14 cellular contexts compared by ENCODE assay signal in the genomic region with DNA sequence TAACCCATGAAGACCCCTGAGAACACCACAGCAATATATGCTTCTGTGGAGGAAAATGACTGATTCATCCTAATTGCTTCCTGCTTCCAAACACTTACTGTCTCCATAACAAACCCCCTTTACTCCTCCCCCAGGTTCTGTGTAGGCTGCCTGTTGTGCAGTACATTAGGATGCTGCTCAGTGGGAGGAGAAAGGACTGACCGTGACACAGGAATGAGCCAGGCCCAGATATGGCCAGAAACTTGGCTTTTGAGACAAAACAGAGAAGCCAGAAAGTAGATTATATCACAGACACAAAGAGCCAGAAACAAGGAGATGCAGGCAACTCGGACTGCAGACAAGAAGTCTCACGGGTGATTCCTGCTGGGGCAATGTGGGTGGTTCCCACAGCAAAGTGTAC.
A peak's percentile ranks its signal among the peaks of the same experiment; 100 is the strongest.
DNase-seq lines count a peak whose midpoint lies in the region; ATAC-seq, FAIRE-seq and TF ChIP-seq lines count a peak whose summit lies in the region.
"Had no signal": no experiment of that assay in that cellular context is flagged by ENCODE, and none has a peak within 500 bp of the region (broad histone marks: within the 10 kb centered on the region; RNA-seq: fewer than 3 reads in every experiment).

No MANE protein-coding gene starts in this region.

- TF ChIP-seq RAD21 in IMR-90 (IDR thresholded peaks at IDR 0.05; ENCODE audit: low read length) (no peak), GM12878 (IDR thresholded peaks at IDR 0.05; ENCODE audit: insufficient read depth, low read depth, low read length) (no peak)

- WGBS in IMR-90 (ENCODE audit: extremely low coverage in 2 of 2, insufficient read length in 1 of 2), 2 experiments, result 80% methylated on average over 1 of the region's 3 CpGs; no CpG with 5 or more reads in 1 of the 2 experiments
- WGBS in GM12878 (ENCODE audit: insufficient coverage, insufficient replicate concordance, low lambda C conversion rate, missing lambda C conversion rate), result 98% methylated on average over 3 of the region's 3 CpGs

- intact Hi-C loops in IMR-90 (cut with micrococcal nuclease) (no loop called here), GM12878 (cut with micrococcal nuclease; ENCODE audit: unreplicated experiment) (no loop called here)

- H3K4ac ChIP-seq in IMR-90 (ENCODE audit: low read depth, low read length), result peak overlapping the region; percentile 44

- peaks cover 8% of the 10 kb centered on the region for H3K79me2 ChIP-seq in GM12878 (ENCODE audit: control insufficient read depth, insufficient read depth, low read length)

- no peak overlapping the region for H3K27ac ChIP-seq in IMR-90 (ENCODE audit: insufficient read depth, low read length)
- H3K27ac ChIP-seq in GM12878 (ENCODE audit: control insufficient read depth, insufficient read depth), result peak overlapping the region; percentile 35; the same call in 1 of the 2 replicates
- no peak overlapping the region for H3K27ac ChIP-seq in SJCRH30

- FAIRE-seq in GM12878 (lab: Jason Lieb, UNC), result no peak

- H3K9me3 Mint-ChIP-seq in mesothelial cell of epicardium, result no peaks in the 10 kb centered on the region
- H3K9me3 Mint-ChIP-seq: CD4-positive, alpha-beta T cell had no signal

- H4K5ac ChIP-seq in IMR-90 (ENCODE audit: low read depth, low read length), result no peak overlapping the region

- H3K9me3 ChIP-seq in IMR-90 (ENCODE audit: control insufficient read depth, insufficient read depth, low read length), result no peaks in the 10 kb centered on the region
- peaks cover 8% of the 10 kb centered on the region; the same call in 2 of the 3 replicates for H3K9me3 ChIP-seq in GM12878 (replicated peaks; ENCODE audit: control insufficient read depth, insufficient read depth, low read length)
- no peaks in the 10 kb centered on the region for H3K9me3 ChIP-seq in SJCRH30 (replicated peaks)
- H3K9me3 ChIP-seq: breast epithelium had no signal

- H2BK15ac ChIP-seq in IMR-90 (ENCODE audit: low read depth, low read length), result peak overlapping the region; percentile 52; the same call in 2 of the 3 replicates

- H3K4me3 ChIP-seq in IMR-90 (ENCODE audit: insufficient read depth, low read depth, low read length), result no peak overlapping the region
- no peak overlapping the region for H3K4me3 ChIP-seq in GM12878
- no peak overlapping the region for H3K4me3 ChIP-seq in SJCRH30
- H3K4me3 ChIP-seq: breast epithelium had no signal

- H2AK5ac ChIP-seq in IMR-90 (ENCODE audit: low read depth, low read length), result peak overlapping the region; percentile 74; the same call in 1 of the 2 replicates

- no TSS peak for BruUV-seq in IMR-90 (replicated peaks; lab: Mats Ljungman, UMichigan)
- BruUV-seq in GM12878 (replicated peaks; lab: Mats Ljungman, UMichigan), result no TSS peak

- TF ChIP-seq CTCF in IMR-90 (conservative IDR thresholded peaks at IDR 0.05; ENCODE audit: low read depth, low read length) (no peak), GM12878 (IDR thresholded peaks at IDR 0.05 in 2 of 3, conservative IDR thresholded peaks at IDR 0.05 in 1 of 3; ENCODE audit: control insufficient read depth in 2 of 3, extremely low read depth in 1 of 3, insufficient read depth in 1 of 3, low read depth in 3 of 3, low read length in 3 of 3) (no peak), mesothelial cell of epicardium (IDR thresholded peaks at IDR 0.05; ENCODE audit: unreplicated experiment) (no peak)

- in situ Hi-C loops in IMR-90 (cut with MboI; ENCODE audit: low sequenced_read_pairs) (no loop called here), GM12878 (cut with MboI) (no loop called here)

- CTCF ChIA-PET in IMR-90 (lab: Yijun Ruan, JAX) (no interaction called here), GM12878 (lab: Yijun Ruan, JAX) (interaction anchor here (1.5 kb wide), 1 partner anchor 13 kb away, joined by 3 read pairs; no protein-coding TSS in a partner anchor)

- ATAC-seq in IMR-90 (ENCODE audit: low read depth) (peak; percentile 48), GM12878 (no peak)
- ATAC-seq: activated CD4-positive, alpha-beta T cell treated with anti-CD3 and anti-CD28 coated beads for 36 hours had no signal

- peak overlapping the region; percentile 27 for H2BK20ac ChIP-seq in IMR-90 (ENCODE audit: low read depth, low read length)

- TF ChIP-seq EP300 in GM12878 (IDR thresholded peaks at IDR 0.05; ENCODE audit: borderline replicate concordance in 1 of 2, control insufficient read depth in 1 of 2, low read depth in 2 of 2, low read length in 2 of 2), result no peak

- peaks cover 45% of the 10 kb centered on the region for H3K4me1 Mint-ChIP-seq in mesothelial cell of epicardium

- SMC1A ChIA-PET in GM12878 (lab: Charles Lee; ENCODE audit: uncharacterized antibody, unreplicated experiment), result interaction anchor here (6.4 to 9.0 kb wide), 2 partner anchors 11 to 16 kb away, joined by 91 to 127 read pairs; no protein-coding TSS in a partner anchor

- H3K23ac ChIP-seq in IMR-90 (ENCODE audit: low read depth, low read length), result 0 out of 2 replicates have a peak overlapping the region, but pooled peaks have one; percentile 1

- H2AFZ ChIP-seq in IMR-90 (replicated peaks; ENCODE audit: low read length, poor library complexity), result peak overlapping the region; percentile 59
- no peak overlapping the region for H2AFZ ChIP-seq in GM12878 (ENCODE audit: control insufficient read depth, low read depth, low read length)

- no peak overlapping the region for H3K4me3 Mint-ChIP-seq in mesothelial cell of epicardium
- H3K4me3 Mint-ChIP-seq: activated CD4-positive, alpha-beta T cell treated with anti-CD3 and anti-CD28 coated beads for 36 hours; CD4-positive, alpha-beta T cell had no signal

- H3K79me1 ChIP-seq in IMR-90 (ENCODE audit: low read depth in 1 of 2, low read length in 2 of 2), result no peaks in the 10 kb centered on the region; a peak in 1 of 4 replicates

- H3K27me3 ChIP-seq in IMR-90 (ENCODE audit: control insufficient read depth, insufficient read depth, low read length) (no peaks in the 10 kb centered on the region), GM12878 (replicated peaks in 1 of 2; ENCODE audit: control insufficient read depth in 2 of 2, insufficient read depth in 2 of 2, low read length in 1 of 2) (no peaks in the 10 kb centered on the region), SJCRH30 (no peaks in the 10 kb centered on the region)
- H3K27me3 ChIP-seq: breast epithelium had no signal

- dilution Hi-C loops in IMR-90 (cut with HindIII; ENCODE audit: low sequenced_read_pairs, unreplicated experiment), result no loop called here

- no peak overlapping the region for H2BK5ac ChIP-seq in IMR-90 (ENCODE audit: low read depth, low read length, poor library complexity, severe bottlenecking)

- DNase-seq in CD1c-positive myeloid dendritic cell (ENCODE audit: extremely low spot score) (peak; percentile 34), IMR-90 (peak; percentile 61), GM12878 (ENCODE audit: low read depth, low spot score) (no peak), mesothelial cell of epicardium (ENCODE audit: low spot score in 2 of 2, unreplicated experiment in 2 of 2) (no peak), NCI-H510A treated with DMSO at 0.1 percent for 48 hours (lab: John Stamatoyannopoulos, UW) (no peak), SJCRH30 (no peak), SIG-M5 (lab: John Stamatoyannopoulos, UW) (no peak), NCI-H1436 treated with DMSO at 0.1 percent for 48 hours (lab: John Stamatoyannopoulos, UW) (no peak)
- DNase-seq: activated CD4-positive, alpha-beta T cell treated with anti-CD3 and anti-CD28 coated beads for 36 hours; activated T-cell treated with anti-CD3 and anti-CD28 coated beads, Interleukin-2, amount 50 U/mL, for 48 hours; CD4-positive, alpha-beta T cell; midbrain; NCI-H2081 treated with DMSO at 0.1 percent for 48 hours had no signal

- H4K20me1 ChIP-seq in IMR-90 (ENCODE audit: insufficient read depth, low read length) (no peaks in the 10 kb centered on the region), GM12878 (ENCODE audit: control insufficient read depth, insufficient read depth) (no peaks in the 10 kb centered on the region)

- peaks cover 49% of the 10 kb centered on the region for H3K27me3 Mint-ChIP-seq in mesothelial cell of epicardium (ENCODE audit: low read depth)
- H3K27me3 Mint-ChIP-seq: CD4-positive, alpha-beta T cell had no signal

- peak overlapping the region; percentile 34 for H3K14ac ChIP-seq in IMR-90 (replicated peaks; ENCODE audit: low read depth, low read length)

- H3K27ac Mint-ChIP-seq in mesothelial cell of epicardium, result peak overlapping the region; percentile 71
- H3K27ac Mint-ChIP-seq: activated CD4-positive, alpha-beta T cell treated with anti-CD3 and anti-CD28 coated beads for 36 hours; CD4-positive, alpha-beta T cell had no signal

- POLR2A ChIA-PET in IMR-90 (lab: Charles Lee; ENCODE audit: unreplicated experiment), result interaction anchor here (0.6 kb wide), 1 partner anchor 1225 kb away, joined by 3 read pairs; no protein-coding TSS in a partner anchor
- POLR2A ChIA-PET in GM12878 (lab: Charles Lee), result interaction anchor here (0.6 to 6.1 kb wide), 5 partner anchors 9 to 545 kb away, joined by 3 to 45 read pairs (median 5); no protein-coding TSS in a partner anchor

- H3K9me1 ChIP-seq in IMR-90 (ENCODE audit: insufficient read depth, low read length), result peaks cover 15% of the 10 kb centered on the region; the same call in 1 of the 2 replicates

- no peak overlapping the region for H2AK9ac ChIP-seq in IMR-90 (replicated peaks; ENCODE audit: low read depth, low read length, poor library complexity)

- no peak for TF ChIP-seq POLR2A in IMR-90 (IDR thresholded peaks at IDR 0.05; ENCODE audit: low read depth, low read length)
- no peak for TF ChIP-seq POLR2A in GM12878 (IDR thresholded peaks at IDR 0.05; ENCODE audit: low read depth, low read length)

- peak overlapping the region; percentile 72 for H4K91ac ChIP-seq in IMR-90 (ENCODE audit: insufficient read depth, low read depth, low read length)

- RAD21 ChIA-PET in GM12878 (lab: Charles Lee; ENCODE audit: unreplicated experiment), result interaction anchor here (0.7 to 6.1 kb wide), 3 partner anchors 8 to 17 kb away, joined by 3 to 106 read pairs (median 4); no protein-coding TSS in a partner anchor

- H3K36me3 ChIP-seq in IMR-90 (ENCODE audit: control insufficient read depth, insufficient read depth, low read length) (no peaks in the 10 kb centered on the region), GM12878 (ENCODE audit: control insufficient read depth in 2 of 2, insufficient read depth in 2 of 2, low read length in 1 of 2) (no peaks in the 10 kb centered on the region), SJCRH30 (no peaks in the 10 kb centered on the region)
- H3K36me3 ChIP-seq: breast epithelium had no signal

- H4K8ac ChIP-seq in IMR-90 (ENCODE audit: low read depth in 2 of 2, low read length in 2 of 2), result peak overlapping the region; percentile 9 to 13; a peak in 3 of 4 replicates

- H3K4me2 ChIP-seq in IMR-90 (ENCODE audit: low read depth, low read length) (no peak overlapping the region), GM12878 (ENCODE audit: control insufficient read depth, insufficient read depth) (no peak overlapping the region)

- H3K56ac ChIP-seq in IMR-90 (ENCODE audit: extremely low read depth, insufficient read depth, low read length), result no peak overlapping the region

- H3K18ac ChIP-seq in IMR-90 (ENCODE audit: low read depth, low read length), result peak overlapping the region; percentile 51; the same call in 1 of the 2 replicates

- H2BK120ac ChIP-seq in IMR-90 (ENCODE audit: low read depth, low read length), result peak overlapping the region; percentile 74

- H3K4me1 ChIP-seq in IMR-90 (ENCODE audit: control insufficient read depth, insufficient read depth, low read length) (peaks cover 23% of the 10 kb centered on the region), GM12878 (ENCODE audit: control insufficient read depth, insufficient read depth, low read length) (peaks cover 56% of the 10 kb centered on the region), SJCRH30 (peaks cover 31% of the 10 kb centered on the region)
- H3K4me1 ChIP-seq: breast epithelium had no signal

- peaks cover 3% of the 10 kb centered on the region for H3K36me3 Mint-ChIP-seq in mesothelial cell of epicardium

- H3K9ac ChIP-seq in IMR-90 (ENCODE audit: low read depth, low read length) (no peak overlapping the region), GM12878 (ENCODE audit: control insufficient read depth, insufficient read depth, low read length) (no peak overlapping the region)

Comparison
In these comparisons a context has a peak if more than half of its experiments do, and no peak if none do; other contexts are left out.
1. DNase-seq: peak in CD1c-positive myeloid dendritic cell (single experiment) and IMR-90 (single experiment); none in GM12878 (single experiment), mesothelial cell of epicardium (0 of 2), NCI-H510A treated with DMSO at 0.1 percent for 48 hours (single experiment), SJCRH30 (0 of 2), SIG-M5 (single experiment) and NCI-H1436 treated with DMSO at 0.1 percent for 48 hours (single experiment).